In genomic region chr12:88836156-88836555, GRCh38 we compare ENCODE assay signal across 16 cellular contexts.
DNase-seq lines count a peak whose midpoint lies in the region; ATAC-seq, FAIRE-seq and TF ChIP-seq lines count a peak whose summit lies in the region.
"Had no signal": no experiment of that assay in that cellular context is flagged by ENCODE, and none has a peak within 500 bp of the region (broad histone marks: within the 10 kb centered on the region; RNA-seq: fewer than 3 reads in every experiment).

No MANE protein-coding gene starts in this region.

- peak; percentile 13 for DNase-seq in EH (ENCODE audit: low read depth)
- peak; percentile 17 for DNase-seq in LHCN-M2 (ENCODE audit: low read depth)
- peak; percentile 71 for DNase-seq in bronchial epithelial cell (ENCODE audit: low read depth)
- DNase-seq in kidney tubule cell (ENCODE audit: low spot score) = peak; percentile 18
- DNase-seq in activated CD4-positive, CD25-positive, alpha-beta regulatory T cell (lab: John Stamatoyannopoulos, UW) = no peak
- no peak for DNase-seq in G401 (ENCODE audit: low spot score)
- DNase-seq in NCI-H2227 treated with DMSO at 0.1 percent for 48 hours (lab: John Stamatoyannopoulos, UW) = no peak
- DNase-seq: ACHN; CD4-positive, alpha-beta T cell; DMS79 treated with DMSO at 0.1 percent for 48 hours; H7; NCI-H1436 treated with DMSO at 0.1 percent for 48 hours; Peyer's patch; SHP77 treated with DMSO at 0.1 percent for 48 hours had no signal

- FAIRE-seq in bronchial epithelial cell (lab: Jason Lieb, UNC) = no peak
- FAIRE-seq: D721Med had no signal

- no peaks in the 10 kb centered on the region for H3K36me3 ChIP-seq in bronchial epithelial cell (ENCODE audit: control insufficient read depth, insufficient read depth, low read length)
- H3K36me3 ChIP-seq: Peyer's patch had no signal

- in situ Hi-C loops in G401 (cut with HindIII; ENCODE audit: low sequenced_read_pairs) = no loop called here

- no peak for TF ChIP-seq CTCF in bronchial epithelial cell (IDR thresholded peaks at IDR 0.05; ENCODE audit: insufficient read depth, low read length, severe bottlenecking)

- no peak overlapping the region for H3K4me3 ChIP-seq in bronchial epithelial cell (ENCODE audit: low read depth, low read length)
- H3K4me3 ChIP-seq: Peyer's patch had no signal

- ATAC-seq in GM18519 (IDR thresholded peaks at IDR 0.05; ENCODE audit: low FRiP score, unreplicated experiment) = no peak

- no peaks in the 10 kb centered on the region for H3K27me3 ChIP-seq in bronchial epithelial cell (ENCODE audit: control insufficient read depth, insufficient read depth, low read length)
- H3K27me3 ChIP-seq: Peyer's patch had no signal

Comparison
In these comparisons a context has a peak if more than half of its experiments do, and no peak if none do; other contexts are left out.
1. DNase-seq: peak in EH (single experiment), LHCN-M2 (single experiment), bronchial epithelial cell (single experiment) and kidney tubule cell (single experiment); none in activated CD4-positive, CD25-positive, alpha-beta regulatory T cell (0 of 4), G401 (single experiment) and NCI-H2227 treated with DMSO at 0.1 percent for 48 hours (single experiment).